1 cellular context compared by ENCODE assay signal in the genomic region with DNA sequence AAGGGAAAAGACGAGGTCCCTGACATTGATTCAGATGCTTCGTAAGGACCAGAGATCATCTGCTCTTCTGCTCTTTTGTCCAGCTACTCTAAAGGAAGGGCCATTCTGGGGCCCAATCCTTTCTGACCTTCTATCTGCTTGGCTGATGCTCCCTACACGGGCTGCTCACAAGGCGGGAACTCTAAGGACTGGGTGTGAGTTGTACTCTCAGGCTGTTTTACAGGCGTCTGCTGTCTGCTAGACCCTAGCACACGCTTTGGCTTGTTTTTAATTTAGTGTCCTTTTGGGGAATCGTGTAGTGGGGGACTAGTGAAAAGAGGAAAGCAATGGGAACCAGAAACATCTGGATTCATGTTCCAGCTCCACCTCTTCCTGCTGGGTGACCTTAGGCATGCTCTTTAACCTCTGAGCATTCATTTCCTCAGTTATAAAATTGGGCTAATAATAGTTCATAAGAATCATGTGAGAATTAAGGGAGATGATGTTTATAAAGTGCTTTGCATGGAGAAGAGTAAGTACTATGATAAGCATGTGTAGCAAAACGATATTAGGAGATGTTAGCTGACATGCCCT.
TF ChIP-seq lines count a peak whose summit lies in the region.

No MANE protein-coding gene starts in this region.

TF ChIP-seq in K562, 482 proteins besides CTCF, POLR2A, EP300 and RAD21:
- TF ChIP-seq POLR2B (IDR thresholded peaks at IDR 0.05; ENCODE audit: low read depth, partially characterized antibody) (no peak), PRDM10 (IDR thresholded peaks at IDR 0.05; ENCODE audit: partially characterized antibody) (no peak), HOXB6 (CRISPR knock-in tag; IDR thresholded peaks at IDR 0.05; ENCODE audit: borderline replicate concordance) (no peak), XRCC4 (IDR thresholded peaks at IDR 0.05; ENCODE audit: extremely low read depth, insufficient read depth, insufficient read length) (no peak)
- TF ChIP-seq, protein P1, sequence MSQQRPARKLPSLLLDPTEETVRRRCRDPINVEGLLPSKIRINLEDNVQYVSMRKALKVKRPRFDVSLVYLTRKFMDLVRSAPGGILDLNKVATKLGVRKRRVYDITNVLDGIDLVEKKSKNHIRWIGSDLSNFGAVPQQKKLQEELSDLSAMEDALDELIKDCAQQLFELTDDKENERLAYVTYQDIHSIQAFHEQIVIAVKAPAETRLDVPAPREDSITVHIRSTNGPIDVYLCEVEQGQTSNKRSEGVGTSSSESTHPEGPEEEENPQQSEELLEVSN (IDR thresholded peaks at IDR 0.05; ENCODE audit: borderline replicate concordance in 1 of 2, extremely low read depth in 1 of 2, insufficient read depth in 1 of 2, insufficient read length in 1 of 2, low read depth in 1 of 2, low read length in 1 of 2, poor library complexity in 1 of 2, severe bottlenecking in 1 of 2) = peak in 1 of 2 experiments; percentile 52
